Comparison of ENCODE assay signal across 8 cellular contexts in genomic region chr7:82559203-82559805, GRCh38.
DNase-seq lines count a peak whose midpoint lies in the region; ATAC-seq and TF ChIP-seq lines count a peak whose summit lies in the region.

No MANE protein-coding gene starts in this region.

- 25% methylated on average over 7 of the region's 7 CpGs for WGBS in suprapubic skin
- 23% methylated on average over 7 of the region's 7 CpGs for WGBS in prostate gland

- intact Hi-C loops in prostate gland (cut with DNase I), result no loop called here

- POLR2A ChIA-PET in HEK293 (lab: Yijun Ruan, JAX), result no interaction called here
- POLR2A ChIA-PET in activated CD4-positive, alpha-beta memory T cell treated with anti-CD3 and anti-CD28 coated beads, Interleukin-2, amount 10 ng/mL, durations not matched to agents 7 days and 5 days (lab: Charles Lee), result no interaction called here

- H3K27ac Mint-ChIP-seq in T-helper 2 cell treated with Interferon-gamma antibody and Interleukin-4, amounts not matched to agents 5 μg/mL and 100 μg/mL, for 36 hours, result no peak overlapping the region
- H3K27ac Mint-ChIP-seq in activated CD4-positive, alpha-beta memory T cell treated with anti-CD3 and anti-CD28 coated beads, Interleukin-2, amount 10 ng/mL, durations not matched to agents 7 days and 5 days, result no peak overlapping the region

- H3K36me3 ChIP-seq in HEK293 (ENCODE audit: control insufficient read depth in 2 of 2, insufficient read depth in 1 of 2, low read length in 2 of 2) (no peaks in the 10 kb centered on the region), suprapubic skin (no peaks in the 10 kb centered on the region), prostate gland (no peaks in the 10 kb centered on the region)

- H3K36me3 Mint-ChIP-seq in T-helper 2 cell treated with Interferon-gamma antibody and Interleukin-4, amounts not matched to agents 5 μg/mL and 100 μg/mL, for 36 hours (ENCODE audit: low read depth), result no peaks in the 10 kb centered on the region
- no peaks in the 10 kb centered on the region for H3K36me3 Mint-ChIP-seq in activated CD4-positive, alpha-beta memory T cell treated with anti-CD3 and anti-CD28 coated beads, Interleukin-2, amount 10 ng/mL, durations not matched to agents 7 days and 5 days (ENCODE audit: low read depth)

- DNase-seq in NCI-H2081 treated with DMSO at 0.1 percent for 48 hours (lab: John Stamatoyannopoulos, UW) (peak; percentile 98), dermis blood vessel endothelial cell (peak; percentile 64), suprapubic skin (ENCODE audit: low spot score in 2 of 2) (no peak), prostate gland (ENCODE audit: low spot score) (no peak)
- no peak for DNase-seq in T-helper 2 cell treated with Interferon-gamma antibody and Interleukin-4, amounts not matched to agents 5 μg/mL and 100 μg/mL, for 36 hours (ENCODE audit: low spot score)
- no peak for DNase-seq in activated CD4-positive, alpha-beta memory T cell treated with anti-CD3 and anti-CD28 coated beads, Interleukin-2, amount 10 ng/mL, durations not matched to agents 7 days and 5 days

- TF ChIP-seq CTCF in HEK293 (tag by site-specific recombination; IDR thresholded peaks at IDR 0.05) (no peak), suprapubic skin (IDR thresholded peaks at IDR 0.05) (no peak), prostate gland (IDR thresholded peaks at IDR 0.05) (no peak)

- TF ChIP-seq EP300 in suprapubic skin (IDR thresholded peaks at IDR 0.05), result no peak

- no peaks in the 10 kb centered on the region for H3K27me3 Mint-ChIP-seq in T-helper 2 cell treated with Interferon-gamma antibody and Interleukin-4, amounts not matched to agents 5 μg/mL and 100 μg/mL, for 36 hours (ENCODE audit: low read depth)
- no peaks in the 10 kb centered on the region for H3K27me3 Mint-ChIP-seq in activated CD4-positive, alpha-beta memory T cell treated with anti-CD3 and anti-CD28 coated beads, Interleukin-2, amount 10 ng/mL, durations not matched to agents 7 days and 5 days

- no peaks in the 10 kb centered on the region for H3K27me3 ChIP-seq in suprapubic skin
- H3K27me3 ChIP-seq in prostate gland (replicated peaks; ENCODE audit: insufficient read depth), result no peaks in the 10 kb centered on the region

- no peak overlapping the region for H3K4me3 Mint-ChIP-seq in T-helper 2 cell treated with Interferon-gamma antibody and Interleukin-4, amounts not matched to agents 5 μg/mL and 100 μg/mL, for 36 hours
- H3K4me3 Mint-ChIP-seq in activated CD4-positive, alpha-beta memory T cell treated with anti-CD3 and anti-CD28 coated beads, Interleukin-2, amount 10 ng/mL, durations not matched to agents 7 days and 5 days, result no peak overlapping the region

- H3K4me3 ChIP-seq in HEK293 (ENCODE audit: low read depth, low read length) (peak overlapping the region; percentile 36), suprapubic skin (peak overlapping the region; percentile 22), prostate gland (no peak overlapping the region)

- H3K4me1 ChIP-seq in HEK293 (ENCODE audit: control insufficient read depth, insufficient read depth, low read length), result no peaks in the 10 kb centered on the region
- peaks cover 5% of the 10 kb centered on the region for H3K4me1 ChIP-seq in suprapubic skin
- H3K4me1 ChIP-seq in prostate gland (replicated peaks), result no peaks in the 10 kb centered on the region

- H3K9me3 Mint-ChIP-seq in T-helper 2 cell treated with Interferon-gamma antibody and Interleukin-4, amounts not matched to agents 5 μg/mL and 100 μg/mL, for 36 hours, result no peaks in the 10 kb centered on the region
- H3K9me3 Mint-ChIP-seq in activated CD4-positive, alpha-beta memory T cell treated with anti-CD3 and anti-CD28 coated beads, Interleukin-2, amount 10 ng/mL, durations not matched to agents 7 days and 5 days, result peaks cover 5% of the 10 kb centered on the region

- no peaks in the 10 kb centered on the region for H3K9me3 ChIP-seq in HEK293 (ENCODE audit: control insufficient read depth, insufficient read depth, low read depth, low read length)
- peaks cover 9% of the 10 kb centered on the region for H3K9me3 ChIP-seq in suprapubic skin
- H3K9me3 ChIP-seq in prostate gland, result no peaks in the 10 kb centered on the region

- H3K27ac ChIP-seq in HEK293 (ENCODE audit: extremely low read depth, low read depth, low read length) (no peak overlapping the region), suprapubic skin (no peak overlapping the region), prostate gland (no peak overlapping the region)

- no peaks in the 10 kb centered on the region for H3K4me1 Mint-ChIP-seq in T-helper 2 cell treated with Interferon-gamma antibody and Interleukin-4, amounts not matched to agents 5 μg/mL and 100 μg/mL, for 36 hours (ENCODE audit: low read depth)
- H3K4me1 Mint-ChIP-seq in activated CD4-positive, alpha-beta memory T cell treated with anti-CD3 and anti-CD28 coated beads, Interleukin-2, amount 10 ng/mL, durations not matched to agents 7 days and 5 days, result no peaks in the 10 kb centered on the region

- no peak for ATAC-seq in HG02763 (IDR thresholded peaks at IDR 0.05; ENCODE audit: unreplicated experiment)

- TF ChIP-seq POLR2A in suprapubic skin (IDR thresholded peaks at IDR 0.05), result no peak
- no peak for TF ChIP-seq POLR2A in prostate gland (IDR thresholded peaks at IDR 0.05)

- CTCF ChIA-PET in HEK293 (lab: Yijun Ruan, JAX), result interaction anchor here (0.7 to 2.2 kb wide), 2 partner anchors 12 to 1076 kb away, joined by 4 to 8 read pairs; no protein-coding TSS in a partner anchor
- CTCF ChIA-PET in activated CD4-positive, alpha-beta memory T cell treated with anti-CD3 and anti-CD28 coated beads, Interleukin-2, amount 10 ng/mL, durations not matched to agents 7 days and 5 days (lab: Charles Lee), result no interaction called here

TF ChIP-seq in HEK293, 187 proteins besides CTCF, POLR2A, EP300 and RAD21:
- TF ChIP-seq ZNF335 (tag by site-specific recombination; conservative IDR thresholded peaks at IDR 0.05), result 0 out of 2 replicates have a peak, but pooled peaks have one; percentile 28
- no peak for TF ChIP-seq ZNF561 (tag by site-specific recombination; IDR thresholded peaks at IDR 0.05; ENCODE audit: borderline replicate concordance)
TF ChIP-seq in HEK293: peak in this region for 1.

Comparison
In these comparisons a context has a peak if more than half of its experiments do, and no peak if none do; other contexts are left out.
1. H3K4me3 ChIP-seq: peak in HEK293 (single experiment) and suprapubic skin (single experiment); none in prostate gland (0 of 2).
2. DNase-seq: peak in NCI-H2081 treated with DMSO at 0.1 percent for 48 hours (single experiment) and dermis blood vessel endothelial cell (single experiment); none in suprapubic skin (0 of 2), prostate gland (single experiment), T-helper 2 cell treated with Interferon-gamma antibody and Interleukin-4, amounts not matched to agents 5 μg/mL and 100 μg/mL, for 36 hours (single experiment) and activated CD4-positive, alpha-beta memory T cell treated with anti-CD3 and anti-CD28 coated beads, Interleukin-2, amount 10 ng/mL, durations not matched to agents 7 days and 5 days (single experiment).